ENCODE assay signal across 13 cellular contexts in the genomic region with DNA sequence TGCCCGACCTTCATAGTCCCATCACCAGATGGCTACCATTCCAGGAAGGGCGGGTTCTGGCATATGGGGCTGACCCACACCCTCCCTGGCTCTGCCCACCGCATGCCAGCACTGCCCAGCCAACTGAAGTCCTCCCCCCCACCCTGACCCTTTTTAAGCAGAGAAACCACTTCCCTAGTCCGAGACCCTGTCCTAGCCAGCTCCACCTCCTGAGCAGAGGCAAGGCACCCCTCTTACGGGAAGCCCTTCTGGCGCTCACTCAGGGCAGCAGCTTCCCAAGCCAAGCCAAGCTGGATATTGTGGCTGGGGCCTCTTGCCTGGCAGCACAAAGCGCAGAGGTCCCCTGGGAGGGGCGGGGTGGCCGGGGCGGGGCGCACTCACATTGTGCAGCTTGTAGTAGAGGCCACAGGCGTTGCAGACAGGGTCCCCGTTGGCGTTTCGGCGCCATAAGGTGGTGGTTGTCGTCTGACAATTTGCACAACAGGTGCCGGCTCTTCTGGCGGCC. TPM values are rescaled to one million over a fixed set of nuclear protein-coding genes. Genes with fewer than 3 reads are reported as not detected.
DNase-seq lines count a peak whose midpoint lies in the region; ATAC-seq lines count a peak whose summit lies in the region.
"Had no signal": no experiment of that assay in that cellular context is flagged by ENCODE, and none has a peak within 500 bp of the region (broad histone marks: within the 10 kb centered on the region; RNA-seq: fewer than 3 reads in every experiment).

No MANE protein-coding gene starts in this region.

- peak; percentile 52 for DNase-seq in GM03348 (ENCODE audit: low spot score)
- DNase-seq in NCI-H82 (lab: John Stamatoyannopoulos, UW): peak; percentile 86
- peak; percentile 83 for DNase-seq in Right ventricle myocardium superior
- DNase-seq in retina: peak; percentile 52
- DNase-seq in T1000 (lab: John Stamatoyannopoulos, UW): no peak
- DNase-seq in activated naive CD4-positive, alpha-beta T cell treated with anti-CD3 and anti-CD28 coated beads, Interleukin-2, amount 10 ng/mL, durations not matched to agents 7 days and 5 days: no peak
- DNase-seq in GM19238 (ENCODE audit: insufficient read length, low spot score): no peak
- DNase-seq in NCI-H1048 (lab: John Stamatoyannopoulos, UW): no peak
- DNase-seq: activated naive CD4-positive, alpha-beta T cell treated with anti-CD3 and anti-CD28 coated beads, Interleukin-2, amount 50 U/mL, for 16 hours; SIG-M5; stimulated activated naive CD4-positive, alpha-beta T cell treated with Interleukin-2 at 50 U/mL for 16 hours had no signal

- no peak overlapping the region for H3K27ac Mint-ChIP-seq in activated naive CD4-positive, alpha-beta T cell treated with anti-CD3 and anti-CD28 coated beads, Interleukin-2, amount 10 ng/mL, durations not matched to agents 7 days and 5 days

- ATAC-seq in Right ventricle myocardium superior (ENCODE audit: poor library complexity): peak; percentile 50

- no peaks in the 10 kb centered on the region for H3K36me3 Mint-ChIP-seq in activated naive CD4-positive, alpha-beta T cell treated with anti-CD3 and anti-CD28 coated beads, Interleukin-2, amount 10 ng/mL, durations not matched to agents 7 days and 5 days

- no peak overlapping the region for H3K4me3 Mint-ChIP-seq in activated naive CD4-positive, alpha-beta T cell treated with anti-CD3 and anti-CD28 coated beads, Interleukin-2, amount 10 ng/mL, durations not matched to agents 7 days and 5 days

- intact Hi-C loops in Right ventricle myocardium superior (cut with DNase I): loop anchor here (10.0 kb wide), 1 partner anchor 93 kb away; no protein-coding TSS in a partner anchor

- peaks cover 14% of the 10 kb centered on the region for H3K4me1 Mint-ChIP-seq in activated naive CD4-positive, alpha-beta T cell treated with anti-CD3 and anti-CD28 coated beads, Interleukin-2, amount 10 ng/mL, durations not matched to agents 7 days and 5 days

- peaks cover 92% of the 10 kb centered on the region for H3K27me3 Mint-ChIP-seq in activated naive CD4-positive, alpha-beta T cell treated with anti-CD3 and anti-CD28 coated beads, Interleukin-2, amount 10 ng/mL, durations not matched to agents 7 days and 5 days

- no peaks in the 10 kb centered on the region for H3K9me3 Mint-ChIP-seq in activated naive CD4-positive, alpha-beta T cell treated with anti-CD3 and anti-CD28 coated beads, Interleukin-2, amount 10 ng/mL, durations not matched to agents 7 days and 5 days

- CTCF ChIA-PET in activated naive CD4-positive, alpha-beta T cell treated with anti-CD3 and anti-CD28 coated beads, Interleukin-2, amount 10 ng/mL, durations not matched to agents 7 days and 5 days (lab: Charles Lee): interaction anchor here (1.1 to 1.5 kb wide), 2 partner anchors 34 to 402 kb away, joined by 3 read pairs; no protein-coding TSS in a partner anchor

RNA-seq across cellular contexts. Expression of a gene that starts 11.5 kb away (rescaled TPM):
- total RNA-seq in Right ventricle myocardium superior: 8.3 TPM

RNA-seq across cellular contexts. Expression of a gene that starts 14.8 kb away (rescaled TPM):
- not detected for total RNA-seq in Right ventricle myocardium superior
- total RNA-seq: cerebellum, HT-29 had no signal

Comparison
In these comparisons a context has a peak if more than half of its experiments do, and no peak if none do; other contexts are left out.
1. DNase-seq: peak in GM03348 (single experiment), NCI-H82 (single experiment), Right ventricle myocardium superior (single experiment) and retina (single experiment); none in T1000 (single experiment), activated naive CD4-positive, alpha-beta T cell treated with anti-CD3 and anti-CD28 coated beads, Interleukin-2, amount 10 ng/mL, durations not matched to agents 7 days and 5 days (single experiment), GM19238 (single experiment) and NCI-H1048 (single experiment).